Comparison of ENCODE assay signal across 22 cellular contexts in the genomic region with DNA sequence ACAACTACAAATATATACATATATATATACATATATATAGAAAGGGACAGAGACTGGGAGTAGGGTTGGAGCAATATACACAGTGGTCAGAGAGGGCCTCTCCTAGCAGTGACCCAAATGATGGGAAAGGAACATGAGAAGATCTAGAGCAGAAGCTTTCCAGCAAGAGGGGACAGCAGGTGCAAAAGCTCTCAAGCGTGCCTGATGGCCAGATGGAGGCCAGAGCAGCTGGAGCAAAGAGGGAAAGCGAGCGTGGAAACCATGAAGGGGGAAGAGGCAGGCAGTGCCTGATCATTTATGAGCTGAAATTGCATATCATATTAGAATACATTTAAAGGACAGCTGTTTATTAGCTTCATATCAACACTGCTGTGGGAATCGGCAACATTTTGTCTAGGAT.
DNase-seq lines count a peak whose midpoint lies in the region; ATAC-seq, FAIRE-seq and TF ChIP-seq lines count a peak whose summit lies in the region.
"Had no signal": no experiment of that assay in that cellular context is flagged by ENCODE, and none has a peak within 500 bp of the region (broad histone marks: within the 10 kb centered on the region; RNA-seq: fewer than 3 reads in every experiment).

No MANE protein-coding gene starts in this region.

- no peak for TF ChIP-seq CTCF in RWPE1 (conservative IDR thresholded peaks at IDR 0.05; ENCODE audit: low read depth)

- ATAC-seq in HG03342 (IDR thresholded peaks at IDR 0.05; ENCODE audit: unreplicated experiment), result no peak
- ATAC-seq: activated CD8-positive, alpha-beta T cell treated with anti-CD3 and anti-CD28 coated beads for 36 hours; CD8-positive, alpha-beta T cell had no signal

- CTCF ChIA-PET in RWPE1 (lab: Yijun Ruan, JAX), result interaction anchor here (0.8 kb wide), 1 partner anchor 22 kb away, joined by 4 read pairs; no protein-coding TSS in a partner anchor

- POLR2A ChIA-PET in RWPE1 (lab: Yijun Ruan, JAX; ENCODE audit: low non-redundant PET), result interaction anchor here (0.7 kb wide), 1 partner anchor 413 kb away, joined by 3 read pairs; no protein-coding TSS in a partner anchor

- FAIRE-seq in islet of Langerhans (lab: Jason Lieb, UNC), result peak; percentile 69
- FAIRE-seq: endothelial cell of umbilical vein, small intestine had no signal

- no peak overlapping the region for H3K27ac ChIP-seq in RWPE1
- H3K27ac ChIP-seq: neutrophil, psoas muscle, SJSA1, upper lobe of left lung had no signal

- DNase-seq in DMS53 treated with DMSO at 0.1 percent for 48 hours (lab: John Stamatoyannopoulos, UW; ENCODE audit: unreplicated experiment) (peak; percentile 94), NCI-H187 treated with DMSO at 0.1 percent for 48 hours (lab: John Stamatoyannopoulos, UW) (peak; percentile 34), NCI-H774 (lab: John Stamatoyannopoulos, UW) (peak; percentile 57), RWPE1 (ENCODE audit: low spot score) (no peak), GM19238 (ENCODE audit: insufficient read length, low spot score) (no peak)
- no peak for DNase-seq in activated CD4-positive, alpha-beta T cell treated with anti-CD3 and anti-CD28 coated beads, Interleukin-2, amount 50 U/mL, for 48 hours
- DNase-seq: activated CD8-positive, alpha-beta T cell treated with anti-CD3 and anti-CD28 coated beads for 36 hours; amniotic stem cell; CD8-positive, alpha-beta T cell; dermis blood vessel endothelial cell; H9; Karpas-422; NCI-H1105; psoas muscle; small intestine; stimulated activated CD4-positive, alpha-beta T cell treated with anti-CD3 and anti-CD28 coated beads, Interleukin-4, amount 100 ng/mL, for 1 hour; upper lobe of left lung had no signal

Comparison
In these comparisons a context has a peak if more than half of its experiments do, and no peak if none do; other contexts are left out.
1. DNase-seq: peak in DMS53 treated with DMSO at 0.1 percent for 48 hours (single experiment), NCI-H187 treated with DMSO at 0.1 percent for 48 hours (single experiment) and NCI-H774 (single experiment); none in activated CD4-positive, alpha-beta T cell treated with anti-CD3 and anti-CD28 coated beads, Interleukin-2, amount 50 U/mL, for 48 hours (0 of 2), RWPE1 (single experiment) and GM19238 (single experiment).